Comparison of ENCODE assay signal across 12 cellular contexts in the genomic region with DNA sequence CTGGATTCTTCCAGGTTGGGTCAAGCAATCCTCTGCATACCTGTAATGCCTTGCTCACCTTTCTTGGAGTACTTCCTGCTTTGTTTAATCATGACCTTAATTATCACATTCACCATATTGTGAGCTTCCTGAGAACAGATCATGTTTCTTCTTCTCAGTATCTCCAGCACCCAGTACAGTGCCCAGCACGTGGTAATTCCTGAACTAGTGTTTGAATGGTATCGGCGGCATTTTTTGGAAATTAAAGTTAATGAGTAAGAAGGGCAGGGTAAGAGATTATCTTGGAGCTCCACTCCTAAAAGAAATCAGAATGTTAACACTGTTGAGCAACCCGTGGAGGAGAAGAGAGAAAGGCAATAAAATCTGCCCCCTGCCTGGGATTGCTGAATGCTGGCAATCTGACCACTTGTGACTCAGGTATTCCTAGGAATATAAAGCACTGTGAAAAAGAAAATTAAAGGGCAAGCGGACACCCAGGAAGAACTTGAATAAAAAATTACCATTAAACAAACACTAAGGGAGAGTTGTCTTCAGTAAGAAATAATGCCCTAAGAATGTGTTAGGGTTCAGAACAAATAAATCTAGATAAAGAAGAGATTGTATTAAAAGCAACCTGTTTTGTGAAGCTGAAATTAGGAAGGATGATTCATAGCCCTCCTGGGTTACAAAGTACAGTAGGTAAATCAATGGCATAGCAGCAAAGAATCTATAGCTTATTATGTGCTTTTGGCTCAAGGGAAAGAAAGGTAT.
DNase-seq lines count a peak whose midpoint lies in the region; ATAC-seq and TF ChIP-seq lines count a peak whose summit lies in the region.
"Had no signal": no experiment of that assay in that cellular context is flagged by ENCODE, and none has a peak within 500 bp of the region (broad histone marks: within the 10 kb centered on the region; RNA-seq: fewer than 3 reads in every experiment).

No MANE protein-coding gene starts in this region.

- DNase-seq in A673 (ENCODE audit: low spot score) (peak; percentile 83), WTC11 (ENCODE audit: low spot score) (no peak), left lung (no peak), NCI-H1694 (lab: John Stamatoyannopoulos, UW) (no peak)
- DNase-seq in activated naive CD4-positive, alpha-beta T cell (lab: John Stamatoyannopoulos, UW), result no peak
- DNase-seq: activated T-cell treated with anti-CD3 and anti-CD28 coated beads, Interleukin-2, amount 50 U/mL, for 1 hour; CD8-positive, alpha-beta T cell; foreskin melanocyte had no signal

- CTCF ChIA-PET in A673 (lab: Charles Lee), result no interaction called here
- CTCF ChIA-PET in WTC11 (lab: Charles Lee), result interaction anchor here (1.7 kb wide), 1 partner anchor 296 kb away, joined by 6 read pairs; no protein-coding TSS in a partner anchor

- H3K27me3 Mint-ChIP-seq in WTC11 (ENCODE audit: low read depth), result no peaks in the 10 kb centered on the region

- H3K4me1 ChIP-seq in A673 (ENCODE audit: insufficient read depth, low read length, poor library complexity, severe bottlenecking), result peaks cover 4% of the 10 kb centered on the region
- peaks cover 8% of the 10 kb centered on the region for H3K4me1 ChIP-seq in HUES48 (ENCODE audit: control insufficient read depth, insufficient read depth, low read length)
- H3K4me1 ChIP-seq in left lung, result peaks cover 0 to 20% of the 10 kb centered on the region in 2 donors

- intact Hi-C loops in A673 (cut with micrococcal nuclease; ENCODE audit: unreplicated experiment) (no loop called here), left lung (cut with DNase I) (no loop called here)

- POLR2A ChIA-PET in A673 (lab: Charles Lee; ENCODE audit: low non-redundant PET) (no interaction called here), WTC11 (lab: Charles Lee) (interaction anchor here (0.9 kb wide), 1 partner anchor 168 kb away, joined by 3 read pairs; no protein-coding TSS in a partner anchor)

- no peaks in the 10 kb centered on the region for H3K9me3 Mint-ChIP-seq in WTC11
- H3K9me3 Mint-ChIP-seq: CD8-positive, alpha-beta T cell had no signal

- H3K27me3 ChIP-seq in A673 (replicated peaks; ENCODE audit: insufficient read depth, low read depth, low read length, poor library complexity), result no peaks in the 10 kb centered on the region
- no peaks in the 10 kb centered on the region for H3K27me3 ChIP-seq in HUES48 (ENCODE audit: control insufficient read depth, insufficient read depth, low read length)
- no peaks in the 10 kb centered on the region for H3K27me3 ChIP-seq in left lung

- ATAC-seq in WTC11, result peak; percentile 34
- ATAC-seq in left lung, result peak; percentile 61
- ATAC-seq in HG03442 (IDR thresholded peaks at IDR 0.05; ENCODE audit: unreplicated experiment), result no peak
- no peak for ATAC-seq in GM21737 (IDR thresholded peaks at IDR 0.05; ENCODE audit: unreplicated experiment)
- ATAC-seq: CD8-positive, alpha-beta T cell had no signal

- H3K36me3 ChIP-seq in A673 (ENCODE audit: insufficient read depth, low read length, poor library complexity, severe bottlenecking), result no peaks in the 10 kb centered on the region
- H3K36me3 ChIP-seq in HUES48 (ENCODE audit: control insufficient read depth, insufficient read depth, low read length), result no peaks in the 10 kb centered on the region
- H3K36me3 ChIP-seq in left lung, result no peaks in the 10 kb centered on the region

- H3K4me1 Mint-ChIP-seq in WTC11, result peaks cover 20% of the 10 kb centered on the region

- H3K27ac ChIP-seq in A673 (ENCODE audit: low read depth, low read length, poor library complexity, severe bottlenecking), result no peak overlapping the region
- H3K27ac ChIP-seq in HUES48 (ENCODE audit: low read depth, low read length), result peak overlapping the region; percentile 20
- peak overlapping the region; percentile 16 to 45 for H3K27ac ChIP-seq in left lung
- H3K27ac ChIP-seq: HL-60 had no signal

- peak overlapping the region; percentile 5; the same call in 1 of the 2 replicates for H3K27ac Mint-ChIP-seq in WTC11
- H3K27ac Mint-ChIP-seq: CD8-positive, alpha-beta T cell had no signal

- H3K9me3 ChIP-seq in A673 (ENCODE audit: low read depth, low read length, poor library complexity, severe bottlenecking), result no peaks in the 10 kb centered on the region
- H3K9me3 ChIP-seq in HUES48 (ENCODE audit: control insufficient read depth, insufficient read depth, low read length), result no peaks in the 10 kb centered on the region
- no peaks in the 10 kb centered on the region for H3K9me3 ChIP-seq in left lung

- H3K36me3 Mint-ChIP-seq in WTC11, result no peaks in the 10 kb centered on the region
- H3K36me3 Mint-ChIP-seq: CD8-positive, alpha-beta T cell had no signal

- H3K9ac ChIP-seq in HUES48 (ENCODE audit: low read depth, low read length), result no peak overlapping the region

- no TSS peak for BruUV-seq in A673 (replicated peaks; lab: Mats Ljungman, UMichigan)

- H3K4me3 Mint-ChIP-seq in WTC11, result no peak overlapping the region
- H3K4me3 Mint-ChIP-seq: CD8-positive, alpha-beta T cell had no signal

- TF ChIP-seq CTCF in A673 (conservative IDR thresholded peaks at IDR 0.05; ENCODE audit: low read depth, low read length) (no peak), WTC11 (IDR thresholded peaks at IDR 0.05) (no peak), left lung (IDR thresholded peaks at IDR 0.05) (no peak)

- H3K4me3 ChIP-seq in A673 (ENCODE audit: low read depth, low read length, poor library complexity, severe bottlenecking), result no peak overlapping the region
- H3K4me3 ChIP-seq in HUES48 (ENCODE audit: low read depth, low read length), result no peak overlapping the region
- no peak overlapping the region for H3K4me3 ChIP-seq in left lung

TF ChIP-seq in WTC11, 78 proteins besides CTCF, POLR2A, EP300 and RAD21:
- TF ChIP-seq ZNF263 (CRISPR knock-in tag; IDR thresholded peaks at IDR 0.05; ENCODE audit: low read depth) (no peak), FOXP1 (CRISPR knock-in tag; IDR thresholded peaks at IDR 0.05; ENCODE audit: borderline replicate concordance) (no peak), PREB (CRISPR knock-in tag; IDR thresholded peaks at IDR 0.05; ENCODE audit: borderline replicate concordance) (no peak), GABPB1 (CRISPR knock-in tag; IDR thresholded peaks at IDR 0.05) (no peak), MXD4 (CRISPR knock-in tag; IDR thresholded peaks at IDR 0.05; ENCODE audit: borderline replicate concordance) (no peak), ZNF671 (CRISPR knock-in tag; IDR thresholded peaks at IDR 0.05) (no peak), HMGXB4 (CRISPR knock-in tag; IDR thresholded peaks at IDR 0.05) (no peak), NFE2L1 (CRISPR knock-in tag; IDR thresholded peaks at IDR 0.05) (no peak), SOX15 (CRISPR knock-in tag; IDR thresholded peaks at IDR 0.05) (no peak), ATF1 (CRISPR knock-in tag; IDR thresholded peaks at IDR 0.05) (no peak), NFATC4 (CRISPR knock-in tag; IDR thresholded peaks at IDR 0.05) (no peak)
- TF ChIP-seq, protein P1, sequence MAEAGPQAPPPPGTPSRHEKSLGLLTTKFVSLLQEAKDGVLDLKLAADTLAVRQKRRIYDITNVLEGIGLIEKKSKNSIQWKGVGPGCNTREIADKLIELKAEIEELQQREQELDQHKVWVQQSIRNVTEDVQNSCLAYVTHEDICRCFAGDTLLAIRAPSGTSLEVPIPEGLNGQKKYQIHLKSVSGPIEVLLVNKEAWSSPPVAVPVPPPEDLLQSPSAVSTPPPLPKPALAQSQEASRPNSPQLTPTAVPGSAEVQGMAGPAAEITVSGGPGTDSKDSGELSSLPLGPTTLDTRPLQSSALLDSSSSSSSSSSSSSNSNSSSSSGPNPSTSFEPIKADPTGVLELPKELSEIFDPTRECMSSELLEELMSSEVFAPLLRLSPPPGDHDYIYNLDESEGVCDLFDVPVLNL (CRISPR knock-in tag; IDR thresholded peaks at IDR 0.05; ENCODE audit: borderline replicate concordance, low read depth), result no peak

Comparison
In these comparisons a context has a peak if more than half of its experiments do, and no peak if none do; other contexts are left out.
1. ATAC-seq: peak in WTC11 (single experiment) and left lung (single experiment); none in HG03442 (single experiment) and GM21737 (single experiment).